Comparison of ENCODE assay signal across 1 cellular context in the genomic region with DNA sequence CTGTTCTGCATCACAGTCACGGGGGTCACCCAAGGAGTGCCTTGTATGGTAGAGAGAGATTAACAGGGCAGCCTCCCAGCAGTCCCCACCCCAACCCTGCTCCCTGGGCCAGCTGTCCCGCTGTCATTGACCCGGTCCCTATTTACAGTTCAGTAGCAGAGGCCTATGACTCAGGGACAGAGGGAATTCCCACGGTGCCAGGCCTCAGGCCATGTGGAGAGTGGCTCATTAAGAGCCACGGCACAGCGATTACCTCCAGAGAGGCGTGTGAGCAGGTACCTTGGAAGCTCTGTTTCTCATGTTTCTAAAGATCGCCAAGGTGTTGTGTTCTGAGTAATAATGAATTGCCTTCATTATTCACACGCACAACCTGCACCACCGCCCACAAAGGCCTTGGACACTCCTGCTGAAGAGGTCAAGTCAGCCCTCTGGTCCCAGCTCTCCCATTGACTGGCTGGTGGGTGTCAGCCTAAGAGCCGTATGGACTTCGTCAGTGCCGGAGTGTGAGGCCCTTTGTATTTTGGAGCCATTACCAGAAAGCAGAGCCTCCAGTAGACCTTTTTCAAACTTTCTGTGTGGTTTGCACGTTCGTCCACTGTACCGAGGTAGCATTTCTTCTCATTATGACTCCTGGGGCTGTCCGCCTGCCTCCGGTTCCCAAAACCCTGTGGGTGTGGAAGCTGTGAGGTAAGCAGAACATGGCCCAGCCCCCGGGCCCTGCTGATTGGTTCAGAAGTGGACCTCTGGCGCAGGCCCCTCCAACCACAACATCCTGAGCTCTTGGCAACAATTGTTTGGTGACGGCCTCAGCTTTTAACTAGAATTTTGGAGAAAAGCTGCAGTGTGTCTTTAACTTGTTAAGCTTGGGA.
TF ChIP-seq lines count a peak whose summit lies in the region.

No MANE protein-coding gene starts in this region.

TF ChIP-seq in K562, 482 proteins besides CTCF, POLR2A, EP300 and RAD21 (continued from another document):
- TF ChIP-seq MGA (IDR thresholded peaks at IDR 0.05) (no peak; the same call in none of the 2 replicates), GTF2E2 (tag; IDR thresholded peaks at IDR 0.05) (0 out of 2 replicates have a peak, but pooled peaks have one; percentile 34), RBM25 (IDR thresholded peaks at IDR 0.05; ENCODE audit: low read depth, low read length, severe bottlenecking) (peak; percentile 68)
TF ChIP-seq in K562: peak in this region for 79.
